8 cellular contexts compared by ENCODE assay signal in the genomic region with DNA sequence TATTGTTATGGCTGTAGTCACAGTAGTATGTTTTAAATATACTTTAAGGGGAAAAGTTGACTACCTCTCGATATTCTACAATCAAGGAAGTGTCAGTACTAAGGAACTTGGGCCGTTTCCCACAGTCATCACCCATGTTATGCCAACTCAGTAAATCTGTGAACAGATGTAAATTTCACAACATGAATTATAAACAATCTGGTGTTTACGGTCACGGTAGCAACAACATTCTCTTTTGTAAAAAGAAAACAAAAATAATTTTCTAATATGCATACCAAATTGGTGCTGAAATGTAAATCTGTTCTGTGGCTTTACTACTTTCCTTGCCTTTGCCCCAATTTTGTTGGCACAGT. TPM values are rescaled to one million over a fixed set of nuclear protein-coding genes. Genes with fewer than 3 reads are reported as not detected.
DNase-seq lines count a peak whose midpoint lies in the region; ATAC-seq and TF ChIP-seq lines count a peak whose summit lies in the region.

No MANE protein-coding gene starts in this region.

- peak overlapping the region; percentile 90 to 98 (median 98) for H3K4me3 Mint-ChIP-seq in T-cell

- POLR2A ChIA-PET in T-cell (lab: Charles Lee), result interaction anchor here in 1 of 2 donors (1.0 to 2.4 kb wide), 4 partner anchors 8 to 15 kb away, joined by 3 to 9 read pairs (median 7); no protein-coding TSS in a partner anchor

- H3K27ac Mint-ChIP-seq in T-cell, result peak overlapping the region; percentile 93 to 96

- CTCF ChIA-PET in T-cell (lab: Charles Lee), result interaction anchor here (0.5 to 5.4 kb wide), 15 partner anchors 10 to 264 kb away, joined by 3 to 65 read pairs (median 7); a partner anchor contains a TSS

- no peaks in the 10 kb centered on the region for H3K27me3 Mint-ChIP-seq in T-cell

- H3K4me3 ChIP-seq in GM12864 (ENCODE audit: low read depth, low read length) (peak overlapping the region; percentile 99), fibroblast of pulmonary artery (replicated peaks; ENCODE audit: low read depth, low read length) (peak overlapping the region; percentile 87), retinal pigment epithelial cell (ENCODE audit: low read length) (peak overlapping the region; percentile 74)

- peaks cover 6% of the 10 kb centered on the region for H3K36me3 Mint-ChIP-seq in T-cell

- ATAC-seq in T-cell (replicated peaks in 1 of 4) (no peak), HG02610 (IDR thresholded peaks at IDR 0.05; ENCODE audit: unreplicated experiment) (no peak), GM18858 (IDR thresholded peaks at IDR 0.05; ENCODE audit: unreplicated experiment) (no peak)

- TF ChIP-seq CTCF in GM12864 (IDR thresholded peaks at IDR 0.05; ENCODE audit: low read depth, low read length, missing control alignments) (no peak), fibroblast of pulmonary artery (IDR thresholded peaks at IDR 0.05; ENCODE audit: low read length, missing control alignments) (no peak), retinal pigment epithelial cell (conservative IDR thresholded peaks at IDR 0.05; ENCODE audit: low read depth, low read length) (no peak)

- H3K9me3 Mint-ChIP-seq in T-cell, result no peaks in the 10 kb centered on the region

- DNase-seq in GM12864 (ENCODE audit: low read depth) (no peak), T-cell (peak in 1 of 34 experiments; percentile 4), fibroblast of pulmonary artery (ENCODE audit: low read depth) (peak; percentile 29), retinal pigment epithelial cell (ENCODE audit: low read depth) (no peak), NCI-H1930 (lab: John Stamatoyannopoulos, UW) (no peak), DMS79 treated with DMSO at 0.1 percent for 48 hours (lab: John Stamatoyannopoulos, UW) (no peak)

- peaks cover 56 to 70% (median 62%) of the 10 kb centered on the region in 3 donors for H3K4me1 Mint-ChIP-seq in T-cell

RNA-seq across cellular contexts. Expression of a gene that starts 1.2 kb away (rescaled TPM):
- 10 to 100 TPM; 42.2 to 48.0 (median 45.8) TPM for total RNA-seq in T-cell
